ENCODE assay signal across 10 cellular contexts in the genomic region with DNA sequence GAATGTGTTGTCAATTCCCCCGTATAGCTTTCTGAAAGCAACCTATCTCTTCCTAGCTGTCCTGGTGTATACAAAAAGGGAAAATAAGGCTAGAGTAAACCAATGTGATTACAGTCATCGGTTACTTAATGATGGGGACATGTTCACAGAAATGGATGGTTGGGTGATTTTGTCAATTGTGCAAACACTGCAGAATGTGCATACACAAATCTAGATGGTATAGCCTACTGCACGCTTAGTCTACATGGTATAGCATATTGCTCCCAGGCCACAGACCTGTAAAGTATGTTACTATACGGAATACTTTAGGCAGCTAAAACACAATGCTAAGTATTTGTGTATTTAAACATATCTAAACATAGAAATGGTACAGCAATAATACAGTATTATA. TPM values are rescaled to one million over a fixed set of nuclear protein-coding genes. Genes with fewer than 3 reads are reported as not detected.
A peak's percentile ranks its signal among the peaks of the same experiment; 100 is the strongest.
DNase-seq lines count a peak whose midpoint lies in the region; ATAC-seq, FAIRE-seq and TF ChIP-seq lines count a peak whose summit lies in the region.
"Had no signal": no experiment of that assay in that cellular context is flagged by ENCODE, and none has a peak within 500 bp of the region (broad histone marks: within the 10 kb centered on the region; RNA-seq: fewer than 3 reads in every experiment).

No MANE protein-coding gene starts in this region.

- no peaks in the 10 kb centered on the region for H3K27me3 Mint-ChIP-seq in activated B cell treated with CpG ODN at 0.5 μM for 24 hours
- H3K27me3 Mint-ChIP-seq in immature natural killer cell (ENCODE audit: low read depth in 3 of 3): peaks cover 0 to 8% (median 5%) of the 10 kb centered on the region in 3 donors

- POLR2A ChIA-PET in activated B cell treated with CpG ODN at 0.5 μM for 24 hours (lab: Charles Lee): interaction anchor here (0.8 to 2.6 kb wide), 4 partner anchors 34 to 46 kb away, joined by 3 to 8 read pairs (median 4); a partner anchor contains a TSS
- POLR2A ChIA-PET in HepG2 (lab: Yijun Ruan, JAX): no interaction called here

- no peaks in the 10 kb centered on the region for H3K9me3 Mint-ChIP-seq in activated B cell treated with CpG ODN at 0.5 μM for 24 hours
- no peaks in the 10 kb centered on the region for H3K9me3 Mint-ChIP-seq in immature natural killer cell

- intact Hi-C loops in activated B cell treated with CpG ODN at 0.5 μM for 24 hours (cut with micrococcal nuclease) (loop anchor here (1.0 to 2.0 kb wide), 4 partner anchors 24 to 42 kb away; a partner anchor contains a TSS), pancreas (cut with DNase I) (no loop called here), HepG2 (cut with micrococcal nuclease; ENCODE audit: unreplicated experiment) (no loop called here)

- no peak overlapping the region for H2AFZ ChIP-seq in HepG2 (ENCODE audit: low read length)

- no peaks in the 10 kb centered on the region for H4K20me1 ChIP-seq in HepG2 (ENCODE audit: insufficient read depth, low read length)

- CTCF ChIA-PET in activated B cell treated with CpG ODN at 0.5 μM for 24 hours (lab: Charles Lee): interaction anchor here (1.6 kb wide), 1 partner anchor 42 kb away, joined by 8 read pairs; a partner anchor contains a TSS
- CTCF ChIA-PET in HepG2 (lab: Yijun Ruan, JAX; ENCODE audit: low intra/inter-chr PET ratio, low total read pairs): no interaction called here

- no peaks in the 10 kb centered on the region for H3K27me3 ChIP-seq in pancreas
- H3K27me3 ChIP-seq in HepG2 (ENCODE audit: control insufficient read depth in 1 of 2, insufficient read depth in 2 of 2, low read length in 2 of 2): no peaks in the 10 kb centered on the region

- H3K9me3 ChIP-seq in pancreas (no peaks in the 10 kb centered on the region), HepG2 (ENCODE audit: low read length) (no peaks in the 10 kb centered on the region)

- no peaks in the 10 kb centered on the region for H3K79me2 ChIP-seq in HepG2 (ENCODE audit: insufficient read depth, low read length)

- no peak overlapping the region for H3K9ac ChIP-seq in HepG2 (ENCODE audit: insufficient read depth, low read depth, low read length)

- no peak overlapping the region for H3K4me2 ChIP-seq in HepG2 (ENCODE audit: low read depth, low read length)

- no peak for DNase-seq in activated B cell treated with CpG ODN at 0.5 μM for 24 hours
- no peak for DNase-seq in immature natural killer cell
- DNase-seq in pancreas: no peak
- DNase-seq in HepG2 (ENCODE audit: low spot score): no peak
- DNase-seq in SKM-1 treated with dmso at 0.1 percent for 144 hours (lab: John Stamatoyannopoulos, UW; ENCODE audit: unreplicated experiment): no peak
- no peak for DNase-seq in OCI-M2 (lab: John Stamatoyannopoulos, UW; ENCODE audit: unreplicated experiment)
- DNase-seq: HFFc6 had no signal

- H3K4me1 Mint-ChIP-seq in activated B cell treated with CpG ODN at 0.5 μM for 24 hours: peaks cover 21% of the 10 kb centered on the region
- peaks cover 93 to 99% of the 10 kb centered on the region in 2 donors for H3K4me1 Mint-ChIP-seq in immature natural killer cell

- H3K27ac ChIP-seq in pancreas (no peak overlapping the region), HepG2 (ENCODE audit: extremely low read length, insufficient read depth, low read length) (no peak overlapping the region)

- TF ChIP-seq CTCF in activated B cell treated with CpG ODN at 0.5 μM for 24 hours (IDR thresholded peaks at IDR 0.05) (no peak), pancreas (IDR thresholded peaks at IDR 0.05) (no peak), HepG2 (CRISPR knock-in tag; IDR thresholded peaks at IDR 0.05) (no peak)

- H3K27ac Mint-ChIP-seq in activated B cell treated with CpG ODN at 0.5 μM for 24 hours (peak overlapping the region; percentile 81), immature natural killer cell (peak overlapping the region; percentile 96 to 98 (median 97))
- H3K27ac Mint-ChIP-seq: HFFc6 had no signal

- no TSS peak for BruUV-seq in HepG2 (replicated peaks; lab: Mats Ljungman, UMichigan)

- TF ChIP-seq EP300 in HepG2 (IDR thresholded peaks at IDR 0.05; ENCODE audit: low read depth in 2 of 2, low read length in 2 of 2) (no peak), HepG2 (CRISPR knock-in tag; IDR thresholded peaks at IDR 0.05; ENCODE audit: borderline replicate concordance) (no peak)

- TF ChIP-seq RAD21 in HepG2 (CRISPR knock-in tag; IDR thresholded peaks at IDR 0.05): no peak

- in situ Hi-C loops in HepG2 (cut with HindIII; ENCODE audit: extremely low pct_ligation_motif_present, low pct_unique_long_range_greater_than_20kb): no loop called here

- H3K4me1 ChIP-seq in pancreas (no peaks in the 10 kb centered on the region), HepG2 (ENCODE audit: insufficient read depth, low read length) (no peaks in the 10 kb centered on the region)

- FAIRE-seq in pancreas (lab: Jason Lieb, UNC): no peak
- FAIRE-seq in HepG2 (lab: Jason Lieb, UNC): no peak
- FAIRE-seq: bronchial epithelial cell had no signal

- ATAC-seq in GM18511 (IDR thresholded peaks at IDR 0.05; ENCODE audit: unreplicated experiment): peak; percentile 25
- peak; percentile 27 for ATAC-seq in GM21737 (IDR thresholded peaks at IDR 0.05; ENCODE audit: unreplicated experiment)
- no peak for ATAC-seq in activated B cell treated with CpG ODN at 0.5 μM for 24 hours (ENCODE audit: low read depth)
- ATAC-seq in pancreas: no peak
- no peak for ATAC-seq in HepG2

- WGBS in pancreas, 2 donors: 82 to 89% methylated on average over 4 of the region's 4 CpGs
- WGBS in HepG2 (ENCODE audit: low lambda C conversion rate): 9% methylated on average over 4 of the region's 4 CpGs

- H3K4me3 Mint-ChIP-seq in activated B cell treated with CpG ODN at 0.5 μM for 24 hours (no peak overlapping the region), immature natural killer cell (peak overlapping the region; percentile 83 to 95 (median 89))
- H3K4me3 Mint-ChIP-seq: HFFc6 had no signal

- TF ChIP-seq POLR2A in HepG2 (IDR thresholded peaks at IDR 0.05; ENCODE audit: insufficient read depth in 1 of 2, low read depth in 2 of 2, low read length in 2 of 2): no peak

- H3K36me3 ChIP-seq in pancreas (no peaks in the 10 kb centered on the region), HepG2 (replicated peaks in 1 of 2; ENCODE audit: control insufficient read depth in 1 of 2, insufficient read depth in 2 of 2, low read length in 2 of 2) (no peaks in the 10 kb centered on the region)

- H3K4me3 ChIP-seq in pancreas (no peak overlapping the region), HepG2 (replicated peaks in 1 of 3; ENCODE audit: insufficient read depth in 1 of 3, low read depth in 2 of 3, low read length in 3 of 3) (no peak overlapping the region)

- H3K36me3 Mint-ChIP-seq in activated B cell treated with CpG ODN at 0.5 μM for 24 hours (ENCODE audit: low read depth) (no peaks in the 10 kb centered on the region), immature natural killer cell (peaks cover 0 to 14% (median 8%) of the 10 kb centered on the region in 3 donors)

RNA-seq across cellular contexts. Expression of a gene that starts 5.1 kb away (rescaled TPM):
- not detected in 2 replicates for total RNA-seq in activated B cell treated with CpG ODN at 0.5 μM for 24 hours
- polyA plus RNA-seq in immature natural killer cell: 10 to 100 TPM in 2 of 3 donors, 1 to 10 TPM in 1; 7.4 to 30.0 (median 15.6) TPM
- under 1 TPM in 4 of 6 donors, not detected in 2; 0.09 to 0.12 (median 0.09) TPM for total RNA-seq in pancreas
- not detected for polyA plus RNA-seq in pancreas
- total RNA-seq in HepG2 (2016; rRNA removed; fragmentation: Illumina TruSeq; extraction: Trizol): not detected in 2 replicates
- not detected in 2 replicates for total RNA-seq in HepG2 (2016; cell fraction: cytosol; rRNA removed; fragmentation: Illumina TruSeq; extraction: Trizol; ENCODE audit: low read depth)
- total RNA-seq in HepG2 (2016; cell fraction: insoluble cytoplasmic fraction; rRNA removed; fragmentation: Illumina TruSeq; extraction: Trizol): not detected in 2 replicates
- total RNA-seq in HepG2 (2016; cell fraction: membrane; rRNA removed; fragmentation: Illumina TruSeq; extraction: Trizol): not detected in 2 replicates
- total RNA-seq in HepG2 (2016; cell fraction: nucleus; rRNA removed; fragmentation: Illumina TruSeq; extraction: Trizol): not detected in 2 replicates
- polyA plus RNA-seq in HepG2 (2011; rRNA removed): not detected in 2 replicates
- not detected in 2 replicates for polyA plus RNA-seq in HepG2 (2011; cell fraction: cytosol; rRNA removed)
- not detected in 2 replicates for polyA plus RNA-seq in HepG2 (2011; cell fraction: nucleus; rRNA removed)
- polyA plus RNA-seq in HepG2 (2012): not detected in 2 replicates
- not detected in 2 replicates for polyA plus RNA-seq in HepG2 (2016; cell fraction: cytosol; fragmentation: Illumina TruSeq; extraction: Trizol; ENCODE audit: low read depth)
- not detected in 2 replicates for polyA plus RNA-seq in HepG2 (2016; cell fraction: insoluble cytoplasmic fraction; fragmentation: Illumina TruSeq; extraction: Trizol; ENCODE audit: low read depth)
- not detected in 2 replicates for polyA plus RNA-seq in HepG2 (2016; cell fraction: membrane; fragmentation: Illumina TruSeq; extraction: Trizol; ENCODE audit: low read depth)
- polyA plus RNA-seq in HepG2 (2016; cell fraction: nucleus; fragmentation: Illumina TruSeq; extraction: Trizol; ENCODE audit: insufficient read depth, low read depth): not detected in 2 replicates
- polyA minus RNA-seq in HepG2 (2011; rRNA and poly(A)+ RNA removed; ENCODE audit: low replicate concordance): not detected in 2 replicates
- polyA minus RNA-seq in HepG2 (2011; cell fraction: cytosol; rRNA and poly(A)+ RNA removed): not detected in 2 replicates
- polyA minus RNA-seq in HepG2 (2011; cell fraction: nucleus; rRNA and poly(A)+ RNA removed): not detected in 2 replicates
- total RNA-seq: HFFc6 had no signal

RNA-seq across cellular contexts. Expression of a gene that starts 42.2 kb away (rescaled TPM):
- total RNA-seq in activated B cell treated with CpG ODN at 0.5 μM for 24 hours (55.7 and 59.1 TPM in 2 replicates), pancreas (10 to 100 TPM in 3 of 6 donors, 1 to 10 TPM in 3; 6.9 to 14.3 (median 9.9) TPM), HepG2 (2016; rRNA removed; fragmentation: Illumina TruSeq; extraction: Trizol) (1.4 and 1.5 TPM in 2 replicates)
- polyA plus RNA-seq in immature natural killer cell (10 to 100 TPM; 34.7 to 62.7 (median 38.9) TPM), pancreas (1 to 10 TPM; 3.2 to 3.6 TPM), HepG2 (2011; rRNA removed) (0.16 and 0.37 TPM in 2 replicates)
- total RNA-seq in HepG2 (2016; cell fraction: cytosol; rRNA removed; fragmentation: Illumina TruSeq; extraction: Trizol; ENCODE audit: low read depth): 1.5 and 1.8 TPM in 2 replicates
- total RNA-seq in HepG2 (2016; cell fraction: insoluble cytoplasmic fraction; rRNA removed; fragmentation: Illumina TruSeq; extraction: Trizol): 0.95 and 0.97 TPM in 2 replicates
- total RNA-seq in HepG2 (2016; cell fraction: membrane; rRNA removed; fragmentation: Illumina TruSeq; extraction: Trizol): 1.00 and 1.2 TPM in 2 replicates
- total RNA-seq in HepG2 (2016; cell fraction: nucleus; rRNA removed; fragmentation: Illumina TruSeq; extraction: Trizol): 4.1 and 5.6 TPM in 2 replicates
- polyA plus RNA-seq in HepG2 (2011; cell fraction: cytosol; rRNA removed): 0.09 TPM in 2 replicates
- polyA plus RNA-seq in HepG2 (2011; cell fraction: nucleus; rRNA removed): 0.14 and 0.35 TPM in 2 replicates
- polyA plus RNA-seq in HepG2 (2012): 0.13 and 0.16 TPM in 2 replicates
- 0.02 and 0.10 TPM in 2 replicates for polyA plus RNA-seq in HepG2 (2016; cell fraction: cytosol; fragmentation: Illumina TruSeq; extraction: Trizol; ENCODE audit: low read depth)
- polyA plus RNA-seq in HepG2 (2016; cell fraction: insoluble cytoplasmic fraction; fragmentation: Illumina TruSeq; extraction: Trizol; ENCODE audit: low read depth): 0.32 and 0.37 TPM in 2 replicates
- polyA plus RNA-seq in HepG2 (2016; cell fraction: membrane; fragmentation: Illumina TruSeq; extraction: Trizol; ENCODE audit: low read depth): 0.03 and 0.15 TPM in 2 replicates
- 0.53 and 0.87 TPM in 2 replicates for polyA plus RNA-seq in HepG2 (2016; cell fraction: nucleus; fragmentation: Illumina TruSeq; extraction: Trizol; ENCODE audit: insufficient read depth, low read depth)
- 0.74 and 12.3 TPM in 2 replicates for polyA minus RNA-seq in HepG2 (2011; rRNA and poly(A)+ RNA removed; ENCODE audit: low replicate concordance)
- polyA minus RNA-seq in HepG2 (2011; cell fraction: cytosol; rRNA and poly(A)+ RNA removed): 0.49 and 0.70 TPM in 2 replicates
- polyA minus RNA-seq in HepG2 (2011; cell fraction: nucleus; rRNA and poly(A)+ RNA removed): 3.1 and 4.7 TPM in 2 replicates
- total RNA-seq: HFFc6 had no signal

Comparison
In these comparisons a context has a peak if more than half of its experiments do, and no peak if none do; other contexts are left out.
1. ATAC-seq: peak in GM18511 (single experiment) and GM21737 (single experiment); none in activated B cell treated with CpG ODN at 0.5 μM for 24 hours (single experiment), pancreas (0 of 4) and HepG2 (single experiment).